Comparison of ENCODE assay signal across 16 cellular contexts in the genomic region with DNA sequence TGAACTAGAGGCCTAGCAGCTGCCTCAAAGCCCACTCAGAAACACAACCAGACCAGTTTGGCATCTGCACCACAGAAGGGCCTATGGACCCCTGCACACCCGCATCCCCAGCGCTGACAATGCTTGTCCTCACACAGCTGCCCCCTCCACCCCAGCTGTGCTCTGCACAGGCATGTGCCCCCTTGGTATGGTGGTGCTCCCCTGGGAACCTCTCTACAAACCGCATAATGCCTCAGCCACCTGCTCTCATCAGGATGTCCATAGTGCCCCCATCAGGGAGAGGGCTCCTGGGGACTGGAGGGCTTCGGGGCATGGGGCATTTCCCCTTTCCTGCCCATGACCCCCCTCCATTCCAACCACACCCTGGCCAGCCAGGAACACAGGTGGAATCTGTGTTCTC.
A peak's percentile ranks its signal among the peaks of the same experiment; 100 is the strongest.
DNase-seq lines count a peak whose midpoint lies in the region; ATAC-seq and TF ChIP-seq lines count a peak whose summit lies in the region.
"Had no signal": no experiment of that assay in that cellular context is flagged by ENCODE, and none has a peak within 500 bp of the region (broad histone marks: within the 10 kb centered on the region; RNA-seq: fewer than 3 reads in every experiment).

No MANE protein-coding gene starts in this region.

- H3K27ac ChIP-seq in BLaER1 (peak overlapping the region; percentile 98), transverse colon (no peak overlapping the region), brain microvascular endothelial cell (no peak overlapping the region), gastroesophageal sphincter (no peak overlapping the region)
- H3K27ac ChIP-seq: A549 had no signal

- TF ChIP-seq POLR2A in transverse colon (IDR thresholded peaks at IDR 0.05) (no peak), gastroesophageal sphincter (IDR thresholded peaks at IDR 0.05) (no peak)

- H3K4me1 ChIP-seq in BLaER1 (peaks cover 86% of the 10 kb centered on the region), transverse colon (no peaks in the 10 kb centered on the region), gastroesophageal sphincter (peaks cover 0 to 7% (median 0%) of the 10 kb centered on the region in 3 donors)
- H3K4me1 ChIP-seq: A549 had no signal

- H3K4me3 ChIP-seq in BLaER1 (no peak overlapping the region), transverse colon (no peak overlapping the region), brain microvascular endothelial cell (ENCODE audit: low read depth, low read length) (no peak overlapping the region), gastroesophageal sphincter (no peak overlapping the region)
- no peak overlapping the region for H3K4me3 ChIP-seq in Jurkat, Clone E6-1 (ENCODE audit: low read length)
- H3K4me3 ChIP-seq: A549 had no signal

- peak overlapping the region; percentile 78 for H3K9ac ChIP-seq in BLaER1
- H3K9ac ChIP-seq: SK-N-SH had no signal

- H3K27me3 ChIP-seq in BLaER1 (no peaks in the 10 kb centered on the region), transverse colon (no peaks in the 10 kb centered on the region), brain microvascular endothelial cell (replicated peaks) (no peaks in the 10 kb centered on the region), gastroesophageal sphincter (no peaks in the 10 kb centered on the region)

- peak overlapping the region; percentile 90 for H3K4me2 ChIP-seq in BLaER1
- H3K4me2 ChIP-seq: A549, SK-N-SH had no signal

- no peak for TF ChIP-seq EP300 in transverse colon (IDR thresholded peaks at IDR 0.05; ENCODE audit: low read depth)
- TF ChIP-seq EP300 in gastroesophageal sphincter (IDR thresholded peaks at IDR 0.05), result no peak

- intact Hi-C loops in transverse colon (cut with DNase I; ENCODE audit: low total_unique reads), result no loop called here

- 77% methylated on average over 4 of the region's 4 CpGs; no CpG with 5 or more reads in 1 of the 2 donors for WGBS in transverse colon (ENCODE audit: low coverage in 1 of 2), 2 donors
- WGBS in gastroesophageal sphincter (ENCODE audit: low coverage in 1 of 2), 2 donors, result 80 to 100% methylated on average over 1 to 2 of the region's 4 CpGs

- H3K9me3 ChIP-seq in BLaER1 (no peaks in the 10 kb centered on the region), transverse colon (no peaks in the 10 kb centered on the region), gastroesophageal sphincter (no peaks in the 10 kb centered on the region)
- H3K9me3 ChIP-seq: A549, SK-N-SH had no signal

- H3K36me3 ChIP-seq in BLaER1 (no peaks in the 10 kb centered on the region), transverse colon (no peaks in the 10 kb centered on the region), brain microvascular endothelial cell (replicated peaks) (no peaks in the 10 kb centered on the region), gastroesophageal sphincter (no peaks in the 10 kb centered on the region)

- TF ChIP-seq CTCF in transverse colon (IDR thresholded peaks at IDR 0.05) (no peak), brain microvascular endothelial cell (IDR thresholded peaks at IDR 0.05; ENCODE audit: low read depth, low read length, missing control alignments) (no peak), gastroesophageal sphincter (IDR thresholded peaks at IDR 0.05) (no peak)

- H4K20me1 ChIP-seq in BLaER1, result no peaks in the 10 kb centered on the region

- in situ Hi-C loops in transverse colon (cut with MboI; ENCODE audit: low pct_ligation_motif_present in 1 of 4, low pct_unique_long_range_greater_than_20kb in 1 of 4, low sequenced_read_pairs in 3 of 4), result no loop called here
- in situ Hi-C loops in brain microvascular endothelial cell (cut with HindIII; ENCODE audit: low pct_ligation_motif_present, low sequenced_read_pairs), result no loop called here

- no peak for ATAC-seq in gastroesophageal sphincter
- ATAC-seq: A549, Panc1 had no signal

- peak; percentile 33 for DNase-seq in Jurkat, Clone E6-1 (ENCODE audit: low read depth, low spot score)
- peak; percentile 29 for DNase-seq in NCI-H69 (lab: John Stamatoyannopoulos, UW)
- peak; percentile 33 for DNase-seq in islet precursor cell
- DNase-seq in transverse colon, result no peak
- no peak for DNase-seq in brain microvascular endothelial cell
- DNase-seq: CD4-positive, CD25-positive, alpha-beta regulatory T cell; H9; HFFc6; NCI-H1694; NCI-H2081 treated with DMSO at 0.1 percent for 48 hours; SIG-M5; SK-N-SH had no signal

Comparison
In these comparisons a context has a peak if more than half of its experiments do, and no peak if none do; other contexts are left out.
1. DNase-seq: peak in Jurkat, Clone E6-1 (single experiment), NCI-H69 (single experiment) and islet precursor cell (single experiment); none in transverse colon (single experiment) and brain microvascular endothelial cell (single experiment).